Comparison of ENCODE assay signal across 1 cellular context in the genomic region with DNA sequence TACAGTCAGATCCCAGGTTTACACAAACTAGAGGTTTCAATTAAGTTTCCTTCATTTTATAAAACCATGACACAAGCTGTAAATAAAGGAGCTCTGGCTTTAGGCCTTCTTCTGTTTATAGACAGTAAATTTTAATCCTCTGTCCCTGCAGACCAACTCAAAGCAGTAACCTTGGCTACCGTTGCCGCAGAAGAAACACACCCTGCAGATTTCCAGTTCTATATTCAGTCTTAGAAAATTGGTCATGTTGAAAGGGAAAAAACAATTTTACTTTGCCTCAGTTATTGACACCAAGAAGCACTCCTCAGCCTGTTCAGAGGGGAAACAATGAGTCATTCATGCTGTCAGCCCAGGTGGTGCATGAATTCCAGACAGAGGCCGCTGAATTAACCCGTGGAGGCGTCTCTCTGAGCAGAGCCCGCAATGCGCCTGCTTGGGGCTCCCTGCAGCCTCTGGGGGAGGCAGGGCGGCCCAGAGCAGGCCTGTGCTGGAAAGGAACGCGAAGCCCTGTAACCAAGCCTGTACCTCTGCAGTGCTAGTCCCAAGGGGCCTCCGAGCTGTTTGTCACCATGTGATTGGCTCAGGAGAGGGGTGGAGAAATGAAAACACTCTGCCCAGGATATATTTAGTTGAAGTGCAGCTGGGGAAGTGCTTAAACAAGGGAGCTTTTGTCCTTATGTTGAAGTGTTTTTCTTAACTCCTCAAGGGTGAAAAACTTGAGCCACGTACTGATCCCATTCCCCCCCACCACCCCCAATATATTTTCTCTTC.
TF ChIP-seq lines count a peak whose summit lies in the region.

No MANE protein-coding gene starts in this region.

TF ChIP-seq in IMR-90, 13 proteins besides CTCF, POLR2A, EP300 and RAD21 (continued from another document):
- no peak for TF ChIP-seq CHD1 (IDR thresholded peaks at IDR 0.05; ENCODE audit: low read depth, low read length)
